14 cellular contexts compared by ENCODE assay signal in the genomic region with DNA sequence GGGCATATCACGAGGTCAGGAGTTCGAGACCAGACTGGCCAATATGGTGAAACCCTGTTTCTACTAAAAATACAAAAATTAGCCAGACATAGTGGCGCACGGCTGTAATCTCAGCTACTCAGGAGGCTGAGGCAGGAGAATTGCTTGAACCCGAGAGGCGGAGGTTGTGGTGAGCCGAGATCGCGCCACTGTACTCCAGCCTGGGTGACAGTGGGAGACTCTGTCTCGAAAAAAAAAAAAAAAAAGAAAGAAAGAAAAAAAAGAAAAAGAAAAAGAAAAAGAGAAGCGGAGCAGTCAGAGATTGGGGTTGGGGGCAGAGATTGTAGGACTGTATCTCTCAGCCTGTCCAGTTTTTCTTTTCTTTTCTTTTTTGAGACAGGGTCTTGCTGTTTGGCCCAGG. TPM values are rescaled to one million over a fixed set of nuclear protein-coding genes. Genes with fewer than 3 reads are reported as not detected.
A peak's percentile ranks its signal among the peaks of the same experiment; 100 is the strongest.
DNase-seq lines count a peak whose midpoint lies in the region; ATAC-seq and TF ChIP-seq lines count a peak whose summit lies in the region.
"Not testable (repeated sequence)": the region's sequence is repeated elsewhere in the genome, so short reads cannot be mapped to it uniquely, and the experiment has no call there.
"Had no signal": no experiment of that assay in that cellular context is flagged by ENCODE, and none has a peak within 500 bp of the region (broad histone marks: within the 10 kb centered on the region; RNA-seq: fewer than 3 reads in every experiment).

No MANE protein-coding gene starts in this region.

- WGBS in sigmoid colon, 2 donors: 90 to 95% methylated on average over 7 of the region's 11 CpGs

- not testable (repeated sequence) for H3K9me3 ChIP-seq in lower lobe of right lung, sigmoid colon

- ATAC-seq in Right ventricle myocardium superior (ENCODE audit: poor library complexity); left ventricle myocardium superior; lower lobe of right lung: not testable (repeated sequence)

- H3K4me3 ChIP-seq in epithelial cell of esophagus (ENCODE audit: low read length): peak overlapping the region; percentile 29
- not testable (repeated sequence) for H3K4me3 ChIP-seq in lower lobe of right lung, sigmoid colon

- intact Hi-C loops in CD14-positive monocyte (cut with micrococcal nuclease); activated CD4-positive, alpha-beta T cell treated with anti-CD3 and anti-CD28 coated beads, Interleukin-2, amount 10 ng/mL, durations not matched to agents 24 days and 14 days (cut with micrococcal nuclease); Right ventricle myocardium superior (cut with DNase I); left ventricle myocardium superior (cut with micrococcal nuclease); lower lobe of right lung (cut with DNase I); sigmoid colon (cut with DNase I): not testable (repeated sequence)

- DNase-seq in CD14-positive monocyte (ENCODE audit: low spot score): peak; percentile 23
- peak; percentile 43 for DNase-seq in activated CD4-positive, alpha-beta T cell treated with anti-CD3 and anti-CD28 coated beads, Interleukin-2, amount 10 ng/mL, durations not matched to agents 24 days and 14 days
- not testable (repeated sequence) for DNase-seq in epithelial cell of esophagus (ENCODE audit: low read depth)
- DNase-seq in Right ventricle myocardium superior: peak; percentile 38
- peak; percentile 26 for DNase-seq in left ventricle myocardium superior
- peak; percentile 43 for DNase-seq in lower lobe of right lung
- peak; percentile 40 for DNase-seq in sigmoid colon

- H3K4me3 Mint-ChIP-seq in CD14-positive monocyte; activated CD4-positive, alpha-beta T cell treated with anti-CD3 and anti-CD28 coated beads, Interleukin-2, amount 10 ng/mL, durations not matched to agents 24 days and 14 days: not testable (repeated sequence)

- not testable (repeated sequence) for H3K36me3 ChIP-seq in lower lobe of right lung, sigmoid colon

- not testable (repeated sequence) for H3K4me1 Mint-ChIP-seq in CD14-positive monocyte; activated CD4-positive, alpha-beta T cell treated with anti-CD3 and anti-CD28 coated beads, Interleukin-2, amount 10 ng/mL, durations not matched to agents 24 days and 14 days

- not testable (repeated sequence) for H3K27ac Mint-ChIP-seq in CD14-positive monocyte; activated CD4-positive, alpha-beta T cell treated with anti-CD3 and anti-CD28 coated beads, Interleukin-2, amount 10 ng/mL, durations not matched to agents 24 days and 14 days

- not testable (repeated sequence) for TF ChIP-seq EP300 in sigmoid colon (IDR thresholded peaks at IDR 0.05)

- not testable (repeated sequence) for H3K4me1 ChIP-seq in lower lobe of right lung, sigmoid colon

- not testable (repeated sequence) for TF ChIP-seq POLR2A in sigmoid colon (IDR thresholded peaks at IDR 0.05)

- H3K36me3 Mint-ChIP-seq in CD14-positive monocyte; activated CD4-positive, alpha-beta T cell treated with anti-CD3 and anti-CD28 coated beads, Interleukin-2, amount 10 ng/mL, durations not matched to agents 24 days and 14 days (ENCODE audit: low read depth): not testable (repeated sequence)

- H3K27me3 Mint-ChIP-seq in CD14-positive monocyte (ENCODE audit: low read depth in 3 of 3); activated CD4-positive, alpha-beta T cell treated with anti-CD3 and anti-CD28 coated beads, Interleukin-2, amount 10 ng/mL, durations not matched to agents 24 days and 14 days: not testable (repeated sequence)

- not testable (repeated sequence) for H3K27me3 ChIP-seq in lower lobe of right lung (ENCODE audit: low read depth); sigmoid colon

- not testable (repeated sequence) for TF ChIP-seq CTCF in CD14-positive monocyte (IDR thresholded peaks at IDR 0.05); epithelial cell of esophagus (IDR thresholded peaks at IDR 0.05; ENCODE audit: insufficient read depth, low read depth, low read length, missing control alignments); lower lobe of right lung (IDR thresholded peaks at IDR 0.05); sigmoid colon (IDR thresholded peaks at IDR 0.05)

- H3K9me3 Mint-ChIP-seq in CD14-positive monocyte; activated CD4-positive, alpha-beta T cell treated with anti-CD3 and anti-CD28 coated beads, Interleukin-2, amount 10 ng/mL, durations not matched to agents 24 days and 14 days: not testable (repeated sequence)

- H3K27ac ChIP-seq in lower lobe of right lung, sigmoid colon: not testable (repeated sequence)

RNA-seq across cellular contexts. Expression of a gene that starts 0.7 kb away (rescaled TPM):
- polyA plus RNA-seq in CD14-positive monocyte: under 1 TPM; 0.30 to 0.39 TPM
- total RNA-seq in activated CD4-positive, alpha-beta T cell treated with anti-CD3 and anti-CD28 coated beads, Interleukin-2, amount 10 ng/mL, durations not matched to agents 24 days and 14 days: 14.1 and 19.2 TPM in 2 replicates
- total RNA-seq in Right ventricle myocardium superior: 4.4 TPM
- 2.9 TPM for total RNA-seq in left ventricle myocardium superior
- 26.9 TPM for total RNA-seq in lower lobe of right lung
- 10 to 100 TPM in 1 of 4 donors, 1 to 10 TPM in 2, under 1 TPM in 1; 0.99 to 10.9 (median 3.4) TPM for total RNA-seq in sigmoid colon
- 10 to 100 TPM in 1 of 3 donors, not detected in 2; 14.2 TPM for polyA plus RNA-seq in sigmoid colon
- total RNA-seq: G401 had no signal

RNA-seq across cellular contexts. Expression of a gene that starts 8.3 kb away (rescaled TPM):
- polyA plus RNA-seq in CD14-positive monocyte (not detected), sigmoid colon (under 1 TPM in 1 of 3 donors, not detected in 2; 0.12 TPM)
- 0.19 TPM in 1 of 2 replicates, not detected in the other for total RNA-seq in activated CD4-positive, alpha-beta T cell treated with anti-CD3 and anti-CD28 coated beads, Interleukin-2, amount 10 ng/mL, durations not matched to agents 24 days and 14 days
- total RNA-seq in Right ventricle myocardium superior (not detected), left ventricle myocardium superior (not detected), lower lobe of right lung (not detected), sigmoid colon (not detected)
- total RNA-seq: A172; CD8-positive, alpha-beta memory T cell; Daoy; G401; GM12878 had no signal
- polyA plus RNA-seq: A549, BJ had no signal

RNA-seq across cellular contexts. Expression of a gene that starts 25.2 kb away (rescaled TPM):
- polyA plus RNA-seq in CD14-positive monocyte (10 to 100 TPM in 1 of 2 donors, 1 to 10 TPM in 1; 6.3 to 20.1 TPM), sigmoid colon (10 to 100 TPM; 11.4 to 24.4 (median 16.6) TPM)
- total RNA-seq in activated CD4-positive, alpha-beta T cell treated with anti-CD3 and anti-CD28 coated beads, Interleukin-2, amount 10 ng/mL, durations not matched to agents 24 days and 14 days: 27.1 and 28.6 TPM in 2 replicates
- total RNA-seq in Right ventricle myocardium superior (9.3 TPM), left ventricle myocardium superior (7.5 TPM), lower lobe of right lung (22.6 TPM), sigmoid colon (10 to 100 TPM in 2 of 4 donors, 1 to 10 TPM in 2; 2.5 to 39.1 (median 12.9) TPM)
- total RNA-seq: Daoy had no signal

RNA-seq across cellular contexts. Expression of a gene that starts 29.6 kb away (rescaled TPM):
- 10 to 100 TPM; 24.4 to 24.9 TPM for polyA plus RNA-seq in CD14-positive monocyte
- total RNA-seq in activated CD4-positive, alpha-beta T cell treated with anti-CD3 and anti-CD28 coated beads, Interleukin-2, amount 10 ng/mL, durations not matched to agents 24 days and 14 days: 49.3 and 50.9 TPM in 2 replicates
- total RNA-seq in Right ventricle myocardium superior: 12.0 TPM
- 11.1 TPM for total RNA-seq in left ventricle myocardium superior
- 58.1 TPM for total RNA-seq in lower lobe of right lung
- 10 to 100 TPM; 10.7 to 19.1 (median 15.1) TPM for total RNA-seq in sigmoid colon
- polyA plus RNA-seq in sigmoid colon: 100 to 1,000 TPM in 1 of 3 donors, 10 to 100 TPM in 2; 13.9 to 103 (median 33.6) TPM
